22 cellular contexts compared by ENCODE assay signal in the genomic region with DNA sequence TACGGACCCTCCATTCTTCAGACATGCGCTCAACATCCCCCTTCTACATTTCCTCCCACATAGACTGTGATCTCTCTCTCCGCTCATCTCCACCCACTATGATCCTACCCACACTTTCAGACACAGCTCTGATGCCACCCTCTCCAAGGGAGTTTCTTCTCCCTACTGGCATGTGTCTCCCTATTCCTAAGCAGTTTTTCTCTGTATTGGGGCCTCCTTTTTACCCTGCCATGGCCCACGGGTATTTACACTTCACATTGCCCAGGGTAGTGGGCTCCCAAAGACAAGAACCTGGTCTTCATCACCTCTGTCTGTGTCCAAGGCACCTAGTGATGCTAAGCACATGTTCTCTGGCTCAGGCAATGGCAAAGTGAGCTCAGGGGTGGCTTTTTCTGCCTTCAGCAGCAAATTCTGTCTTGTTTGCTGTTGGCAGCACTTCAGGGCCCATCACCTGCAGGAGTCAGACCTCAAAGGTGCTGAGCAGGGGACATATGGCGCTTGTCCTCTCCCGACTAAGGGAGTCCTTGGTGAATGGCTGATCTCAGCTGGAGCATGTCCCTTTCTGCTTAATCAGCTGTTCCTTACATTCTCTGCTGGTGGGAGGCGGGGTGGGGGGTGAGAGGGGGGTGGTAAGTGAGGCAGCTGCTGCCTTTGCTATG.
DNase-seq lines count a peak whose midpoint lies in the region; ATAC-seq, FAIRE-seq and TF ChIP-seq lines count a peak whose summit lies in the region.
"Had no signal": no experiment of that assay in that cellular context is flagged by ENCODE, and none has a peak within 500 bp of the region (broad histone marks: within the 10 kb centered on the region; RNA-seq: fewer than 3 reads in every experiment).

No MANE protein-coding gene starts in this region.

- no peak overlapping the region for H3K4me3 Mint-ChIP-seq in Calu3 (ENCODE audit: low read depth, unreplicated experiment)
- H3K4me3 Mint-ChIP-seq in neural crest cell = no peak overlapping the region
- H3K4me3 Mint-ChIP-seq: activated CD4-positive, alpha-beta T cell treated with anti-CD3 and anti-CD28 coated beads, Interleukin-2, amount 10 ng/mL, durations not matched to agents 7 days and 5 days; CD4-positive, alpha-beta T cell; HFFc6; natural killer cell; T-cell had no signal

- peaks cover 38% of the 10 kb centered on the region for H3K4me1 Mint-ChIP-seq in Calu3 (ENCODE audit: low read depth, unreplicated experiment)
- no peaks in the 10 kb centered on the region for H3K4me1 Mint-ChIP-seq in neural crest cell

- peak overlapping the region; percentile 71 for H3K27ac Mint-ChIP-seq in Calu3 (ENCODE audit: unreplicated experiment)
- H3K27ac Mint-ChIP-seq in neural crest cell (ENCODE audit: unreplicated experiment) = peak overlapping the region; percentile 19
- H3K27ac Mint-ChIP-seq: activated CD4-positive, alpha-beta T cell treated with anti-CD3 and anti-CD28 coated beads, Interleukin-2, amount 10 ng/mL, durations not matched to agents 7 days and 5 days; CD4-positive, alpha-beta T cell; HFFc6; natural killer cell; T-cell had no signal

- CTCF ChIA-PET in Calu3 (lab: Charles Lee) = no interaction called here

- no peak for DNase-seq in Calu3
- DNase-seq in HTR-8/SVneo (ENCODE audit: insufficient read length, low spot score) = no peak
- peak; percentile 5 for DNase-seq in SHP77 treated with DMSO at 0.1 percent for 48 hours (lab: John Stamatoyannopoulos, UW)
- DNase-seq in neural crest cell (ENCODE audit: low read depth, low spot score) = no peak
- DNase-seq in NOMO-1 (lab: John Stamatoyannopoulos, UW; ENCODE audit: unreplicated experiment in 2 of 2) = no peak
- no peak for DNase-seq in activated naive CD4-positive, alpha-beta T cell treated with Interleukin-2 at 50 U/mL for 16 hours
- no peak for DNase-seq in amniotic stem cell (lab: John Stamatoyannopoulos, UW)
- DNase-seq: activated CD4-positive, alpha-beta T cell treated with anti-CD3 and anti-CD28 coated beads, Interleukin-2, amount 10 ng/mL, durations not matched to agents 7 days and 5 days; activated CD8-positive, alpha-beta memory T cell treated with anti-CD3 and anti-CD28 coated beads, Interleukin-2, amount 50 U/mL, for 48 hours; activated naive CD4-positive, alpha-beta T cell; CD4-positive, alpha-beta T cell; central memory CD4-positive, alpha-beta T cell; DMS53; HFFc6; KBM-7; left cardiac atrium; natural killer cell; NCI-H2227 treated with DMSO at 0.1 percent for 48 hours; Right ventricle myocardium superior; T-cell had no signal

- intact Hi-C loops in Calu3 (cut with micrococcal nuclease; ENCODE audit: unreplicated experiment) = no loop called here

- TF ChIP-seq CTCF in Calu3 (IDR thresholded peaks at IDR 0.05; ENCODE audit: unreplicated experiment) = no peak
- TF ChIP-seq CTCF in neural crest cell (conservative IDR thresholded peaks at IDR 0.05) = no peak

- H3K36me3 Mint-ChIP-seq in Calu3 (ENCODE audit: insufficient read depth, unreplicated experiment) (peaks cover 5% of the 10 kb centered on the region), neural crest cell (ENCODE audit: low read depth) (peaks cover 2% of the 10 kb centered on the region)
- H3K36me3 Mint-ChIP-seq: natural killer cell, T-cell had no signal

- ATAC-seq in HG02938 (IDR thresholded peaks at IDR 0.05; ENCODE audit: unreplicated experiment) = no peak
- ATAC-seq: gastroesophageal sphincter, left cardiac atrium, natural killer cell, T-cell had no signal

- H3K27me3 Mint-ChIP-seq in Calu3 (ENCODE audit: unreplicated experiment) = peaks cover 8% of the 10 kb centered on the region
- H3K27me3 Mint-ChIP-seq in neural crest cell (ENCODE audit: low read depth) = no peaks in the 10 kb centered on the region

- no TSS peak for BruUV-seq in Calu3 (replicated peaks; lab: Mats Ljungman, UMichigan)

- peaks cover 2% of the 10 kb centered on the region for H3K9me3 Mint-ChIP-seq in Calu3 (ENCODE audit: low read depth, unreplicated experiment)
- peaks cover 6% of the 10 kb centered on the region for H3K9me3 Mint-ChIP-seq in neural crest cell
- H3K9me3 Mint-ChIP-seq: natural killer cell had no signal

- peak; percentile 94 for FAIRE-seq in HTR-8/SVneo (lab: Jason Lieb, UNC)
